Comparison of ENCODE assay signal across 11 cellular contexts in genomic region chr19:19777692-19778091, GRCh38. TPM values are rescaled to one million over a fixed set of nuclear protein-coding genes. Genes with fewer than 3 reads are reported as not detected.
A peak's percentile ranks its signal among the peaks of the same experiment; 100 is the strongest.
DNase-seq lines count a peak whose midpoint lies in the region; ATAC-seq and TF ChIP-seq lines count a peak whose summit lies in the region.
"Had no signal": no experiment of that assay in that cellular context is flagged by ENCODE, and none has a peak within 500 bp of the region (broad histone marks: within the 10 kb centered on the region; RNA-seq: fewer than 3 reads in every experiment).

No MANE protein-coding gene starts in this region.

- TF ChIP-seq CTCF in MCF 10A (IDR thresholded peaks at IDR 0.05; ENCODE audit: unreplicated experiment) (no peak), breast epithelium (IDR thresholded peaks at IDR 0.05) (no peak), WTC11 (IDR thresholded peaks at IDR 0.05) (no peak), type B pancreatic cell (conservative IDR thresholded peaks at IDR 0.05) (no peak)

- no peaks in the 10 kb centered on the region for H3K9me3 ChIP-seq in breast epithelium
- no peaks in the 10 kb centered on the region for H3K9me3 ChIP-seq in iPS-15b (ENCODE audit: control insufficient read depth, insufficient read depth, low read length)
- H3K9me3 ChIP-seq: Peyer's patch had no signal

- peaks cover 5% of the 10 kb centered on the region for H3K9me3 Mint-ChIP-seq in MCF 10A (ENCODE audit: unreplicated experiment)
- H3K9me3 Mint-ChIP-seq in WTC11 = no peaks in the 10 kb centered on the region
- H3K9me3 Mint-ChIP-seq in type B pancreatic cell = peaks cover 6% of the 10 kb centered on the region

- no peak for ATAC-seq in WTC11
- ATAC-seq in GM21390 (IDR thresholded peaks at IDR 0.05; ENCODE audit: unreplicated experiment) = no peak

- H3K4me1 ChIP-seq in breast epithelium (peaks cover 3 to 6% of the 10 kb centered on the region in 2 donors), iPS-15b (ENCODE audit: control insufficient read depth, insufficient read depth, low read length) (no peaks in the 10 kb centered on the region)

- TF ChIP-seq POLR2A in breast epithelium (IDR thresholded peaks at IDR 0.05) = no peak

- peaks cover 22% of the 10 kb centered on the region for H3K36me3 Mint-ChIP-seq in MCF 10A (ENCODE audit: insufficient read depth, unreplicated experiment)
- peaks cover 15% of the 10 kb centered on the region for H3K36me3 Mint-ChIP-seq in WTC11
- H3K36me3 Mint-ChIP-seq in type B pancreatic cell = peaks cover 29% of the 10 kb centered on the region

- POLR2A ChIA-PET in MCF 10A (lab: Yijun Ruan, JAX) = interaction anchor here (0.6 kb wide), 1 partner anchor 44 kb away, joined by 4 read pairs; the partner anchor contains the start of gene ZNF506
- POLR2A ChIA-PET in WTC11 (lab: Charles Lee) = interaction anchor here (2.5 kb wide), 1 partner anchor 123 kb away, joined by 17 read pairs; the partner anchor contains the start of gene ZNF93

- H3K27ac Mint-ChIP-seq in MCF 10A (ENCODE audit: low read depth, unreplicated experiment) (peak overlapping the region; percentile 91), WTC11 (no peak overlapping the region), type B pancreatic cell (no peak overlapping the region)

- H3K27me3 Mint-ChIP-seq in MCF 10A (ENCODE audit: insufficient read depth, unreplicated experiment) = no peaks in the 10 kb centered on the region
- H3K27me3 Mint-ChIP-seq in WTC11 (ENCODE audit: low read depth) = no peaks in the 10 kb centered on the region
- H3K27me3 Mint-ChIP-seq in type B pancreatic cell = no peaks in the 10 kb centered on the region

- intact Hi-C loops in MCF 10A (cut with micrococcal nuclease) (no loop called here), breast epithelium (cut with DNase I; ENCODE audit: low total_unique reads) (no loop called here)

- no peaks in the 10 kb centered on the region for H3K36me3 ChIP-seq in breast epithelium
- no peaks in the 10 kb centered on the region for H3K36me3 ChIP-seq in iPS-15b (ENCODE audit: control insufficient read depth, insufficient read depth, low read length)
- H3K36me3 ChIP-seq: Peyer's patch had no signal

- DNase-seq in MCF 10A (ENCODE audit: unreplicated experiment) (no peak), breast epithelium (ENCODE audit: low spot score in 2 of 2) (no peak), WTC11 (ENCODE audit: low spot score) (no peak), type B pancreatic cell (ENCODE audit: extremely low spot score, unreplicated experiment) (no peak), caudate nucleus (lab: John Stamatoyannopoulos, UW) (no peak)
- DNase-seq in stimulated activated CD4-positive, alpha-beta T cell treated with anti-CD3 and anti-CD28 coated beads, Interleukin-2, amount 100 ng/mL, for 48 hours = no peak
- DNase-seq: IMR-90, kidney glomerular epithelial cell, Peyer's patch had no signal

- H3K9ac ChIP-seq in iPS-15b (ENCODE audit: low read depth, low read length) = no peak overlapping the region

- CTCF ChIA-PET in MCF 10A (lab: Yijun Ruan, JAX) = interaction anchor here (0.6 kb wide), 1 partner anchor 21 kb away, joined by 4 read pairs; no protein-coding TSS in a partner anchor
- CTCF ChIA-PET in WTC11 (lab: Charles Lee) = interaction anchor here (0.6 kb wide), 1 partner anchor 45 kb away, joined by 3 read pairs; the partner anchor contains the start of gene ZNF14

- peaks cover 14% of the 10 kb centered on the region for H3K4me1 Mint-ChIP-seq in MCF 10A (ENCODE audit: insufficient read depth, unreplicated experiment)
- peaks cover 19% of the 10 kb centered on the region for H3K4me1 Mint-ChIP-seq in WTC11
- H3K4me1 Mint-ChIP-seq in type B pancreatic cell (ENCODE audit: unreplicated experiment) = peaks cover 26% of the 10 kb centered on the region

- peak overlapping the region; percentile 99 for H3K4me3 Mint-ChIP-seq in MCF 10A (ENCODE audit: unreplicated experiment)
- peak overlapping the region; percentile 98 for H3K4me3 Mint-ChIP-seq in WTC11
- peak overlapping the region; percentile 100 for H3K4me3 Mint-ChIP-seq in type B pancreatic cell

- H3K27ac ChIP-seq in breast epithelium (no peak overlapping the region), caudate nucleus (ENCODE audit: low read depth, low read length) (no peak overlapping the region)

- H3K27me3 ChIP-seq in breast epithelium = no peaks in the 10 kb centered on the region
- H3K27me3 ChIP-seq in iPS-15b (ENCODE audit: control insufficient read depth, insufficient read depth, low read length) = no peaks in the 10 kb centered on the region

- no TSS peak for BruUV-seq in MCF 10A (replicated peaks; lab: Mats Ljungman, UMichigan)

- H3K4me3 ChIP-seq in breast epithelium (peak overlapping the region in 1 of 3 donors; percentile 75), iPS-15b (ENCODE audit: low read depth, low read length) (peak overlapping the region; percentile 99)

TF ChIP-seq in WTC11, 78 proteins besides CTCF, POLR2A, EP300 and RAD21:
- TF ChIP-seq MXD4 (CRISPR knock-in tag; IDR thresholded peaks at IDR 0.05; ENCODE audit: borderline replicate concordance) = no peak
- TF ChIP-seq, protein P1, sequence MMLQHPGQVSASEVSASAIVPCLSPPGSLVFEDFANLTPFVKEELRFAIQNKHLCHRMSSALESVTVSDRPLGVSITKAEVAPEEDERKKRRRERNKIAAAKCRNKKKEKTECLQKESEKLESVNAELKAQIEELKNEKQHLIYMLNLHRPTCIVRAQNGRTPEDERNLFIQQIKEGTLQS (CRISPR knock-in tag; conservative IDR thresholded peaks at IDR 0.05) = no peak
TF ChIP-seq in WTC11: peak in this region for 0.

RNA-seq across cellular contexts. Expression of gene ZNF506, which starts 43.9 kb away (rescaled TPM):
- total RNA-seq in MCF 10A (2022) (2.5 and 2.6 TPM in 2 replicates), breast epithelium (10 to 100 TPM; 35.2 to 57.8 (median 41.0) TPM), WTC11 (2021) (15.7 to 20.8 TPM (median 17.9 TPM) in 3 replicates), type B pancreatic cell (ENCODE audit: low replicate concordance) (11.8 and 15.5 TPM in 2 replicates)

RNA-seq across cellular contexts. Expression of gene ZNF14, which starts 44.8 kb away (rescaled TPM):
- total RNA-seq in MCF 10A (2022) = 3.5 and 3.9 TPM in 2 replicates
- total RNA-seq in breast epithelium = 10 to 100 TPM in 2 of 3 donors, 1 to 10 TPM in 1; 7.0 to 22.7 (median 14.7) TPM
- 5.7 to 6.6 TPM (median 6.6 TPM) in 3 replicates for total RNA-seq in WTC11 (2021)
- total RNA-seq in type B pancreatic cell (ENCODE audit: low replicate concordance) = 8.0 and 8.5 TPM in 2 replicates
